Comparison of ENCODE assay signal across 29 cellular contexts in genomic region chr14:24991821-24992220, GRCh38. TPM values are rescaled to one million over a fixed set of nuclear protein-coding genes. Genes with fewer than 3 reads are reported as not detected.
"Had no signal": no experiment of that assay in that cellular context is flagged by ENCODE, and none has a peak within 500 bp of the region (broad histone marks: within the 10 kb centered on the region; RNA-seq: fewer than 3 reads in every experiment).

No MANE protein-coding gene starts in this region.

- H3K36me3 ChIP-seq: neural progenitor cell, ovary, prostate gland, spleen, suprapubic skin, tibial artery, transverse colon, upper lobe of right lung, uterus had no signal

- H3K9ac ChIP-seq: neural progenitor cell had no signal

- DNase-seq: naive thymus-derived CD4-positive, alpha-beta T cell; natural killer cell; occipital lobe; ovary; retina; right cardiac atrium; spleen; stimulated activated CD4-positive, alpha-beta T cell treated with anti-CD3 and anti-CD28 coated beads, Interleukin-12 subunit alpha, Interleukin-12 subunit beta, amount 100 ng/mL, for 4 hours; stimulated activated CD4-positive, alpha-beta T cell treated with anti-CD3 and anti-CD28 coated beads, Interleukin-1b, Interleukin-23, amount 100 ng/mL, for 48 hours; stimulated activated CD4-positive, alpha-beta T cell treated with anti-CD3 and anti-CD28 coated beads, Interleukin-4, amount 100 ng/mL, for 1 hour; stimulated activated CD4-positive, alpha-beta T cell treated with anti-CD3 and anti-CD28 coated beads, Interleukin-4, amount 100 ng/mL, for 4 hours; stimulated activated CD8-positive, alpha-beta memory T cell treated with anti-CD3 and anti-CD28 coated beads, Interleukin-4, amount 100 ng/mL, for 48 hours; stimulated activated naive CD4-positive, alpha-beta T cell; stimulated activated naive CD8-positive, alpha-beta T cell treated with anti-CD3 and anti-CD28 coated beads, Interleukin-15, amount 100 ng/mL, for 72 hours; stimulated activated naive CD8-positive, alpha-beta T cell treated with anti-CD3 and anti-CD28 coated beads, Interleukin-15, Interleukin-2, amounts not matched to agents 100 U/mL and 50 U/mL, for 24 hours; substantia nigra; testis; tibial artery; transverse colon; upper lobe of right lung; uterus had no signal

- H3K9me3 ChIP-seq: ovary, prostate gland, spleen, suprapubic skin, testis, tibial artery, transverse colon, upper lobe of right lung, uterus had no signal

- H3K4me1 ChIP-seq: neural progenitor cell, prostate gland, spleen, testis, tibial artery, upper lobe of right lung, uterus had no signal

- H2AFZ ChIP-seq: neural progenitor cell had no signal

- H3K27ac ChIP-seq: neural progenitor cell, ovary, prostate gland, skin epidermis, spleen, suprapubic skin, testis, tibial artery, transverse colon, upper lobe of right lung, uterus had no signal

- H3K4me2 ChIP-seq: neural progenitor cell, smooth muscle cell had no signal

- H3K4me3 ChIP-seq: neural progenitor cell, ovary, prostate gland, skin epidermis, smooth muscle cell, spleen, suprapubic skin, testis, tibial artery, transverse colon, upper lobe of right lung, uterus had no signal

- H3K27me3 ChIP-seq: neural progenitor cell, ovary, spleen, suprapubic skin, testis, tibial artery, transverse colon, upper lobe of right lung, uterus had no signal

- ATAC-seq: naive thymus-derived CD4-positive, alpha-beta T cell; natural killer cell; right cardiac atrium; sciatic nerve; stimulated activated memory B cell treated with anti-CD40 and anti-IgM and Interleukin-4, amounts not matched to agents 10 μg/mL and 1 μg/mL and 100 μg/mL, for 72 hours; stimulated activated naive CD8-positive, alpha-beta T cell treated with anti-CD3 and anti-CD28 coated beads, Interleukin-15, amount 100 ng/mL, for 72 hours; stimulated activated naive CD8-positive, alpha-beta T cell treated with anti-CD3 and anti-CD28 coated beads, Interleukin-15, Interleukin-2, amounts not matched to agents 100 U/mL and 50 U/mL, for 24 hours; upper lobe of right lung had no signal

RNA-seq across cellular contexts. Expression of gene STXBP6, which starts 58.1 kb away (rescaled TPM):
- total RNA-seq: naive thymus-derived CD4-positive, alpha-beta T cell; pulmonary artery endothelial cell had no signal
- polyA plus RNA-seq: naive thymus-derived CD4-positive, alpha-beta T cell had no signal
